Comparison of ENCODE assay signal across 1 cellular context in the genomic region with DNA sequence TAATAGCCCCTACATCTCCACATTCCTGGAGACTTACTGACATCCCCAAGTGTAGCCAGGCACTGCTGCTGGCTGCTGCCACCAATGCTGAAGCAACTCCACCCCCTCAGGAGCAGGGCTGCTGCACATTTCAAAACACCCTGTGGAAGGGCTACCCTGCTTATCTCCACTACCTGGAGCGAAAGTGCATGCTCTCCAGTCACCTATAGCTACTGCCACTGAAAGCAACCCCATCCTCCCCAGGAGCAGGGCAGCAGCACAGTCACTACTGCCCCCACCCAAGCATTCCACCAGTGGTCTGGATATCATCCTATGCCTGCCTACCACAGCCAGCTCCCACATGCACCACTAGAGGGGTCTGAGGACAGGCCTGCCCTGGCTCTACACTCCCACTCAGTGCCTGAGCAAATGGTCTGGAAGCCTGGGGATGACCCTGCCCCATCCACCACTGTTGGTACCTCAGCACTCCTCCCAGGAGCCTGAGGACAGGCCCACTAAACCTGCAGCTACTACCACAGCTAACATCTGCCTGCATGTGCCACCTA.
TF ChIP-seq lines count a peak whose summit lies in the region.

No MANE protein-coding gene starts in this region.

TF ChIP-seq in IMR-90, 13 proteins besides CTCF, POLR2A, EP300 and RAD21:
- TF ChIP-seq CEBPB (IDR thresholded peaks at IDR 0.05; ENCODE audit: low read depth, low read length) (no peak), MAFK (IDR thresholded peaks at IDR 0.05; ENCODE audit: low read depth, low read length) (no peak), SMC3 (IDR thresholded peaks at IDR 0.05; ENCODE audit: low read depth, low read length) (no peak), MAZ (IDR thresholded peaks at IDR 0.05; ENCODE audit: borderline replicate concordance, low read depth, low read length) (no peak), NFE2L2 (IDR thresholded peaks at IDR 0.05; ENCODE audit: low read depth, low read length) (no peak), RCOR1 (IDR thresholded peaks at IDR 0.05; ENCODE audit: insufficient replicate concordance, low read length) (no peak), BHLHE40 (IDR thresholded peaks at IDR 0.05; ENCODE audit: low read depth, low read length) (no peak), FOS (IDR thresholded peaks at IDR 0.05; ENCODE audit: low read depth, low read length) (no peak), CHD1 (IDR thresholded peaks at IDR 0.05; ENCODE audit: low read depth, low read length) (no peak), RFX5 (IDR thresholded peaks at IDR 0.05; ENCODE audit: low read depth, low read length) (no peak), MXI1 (IDR thresholded peaks at IDR 0.05; ENCODE audit: borderline replicate concordance, low read depth, low read length) (no peak)
- TF ChIP-seq, protein P1, sequence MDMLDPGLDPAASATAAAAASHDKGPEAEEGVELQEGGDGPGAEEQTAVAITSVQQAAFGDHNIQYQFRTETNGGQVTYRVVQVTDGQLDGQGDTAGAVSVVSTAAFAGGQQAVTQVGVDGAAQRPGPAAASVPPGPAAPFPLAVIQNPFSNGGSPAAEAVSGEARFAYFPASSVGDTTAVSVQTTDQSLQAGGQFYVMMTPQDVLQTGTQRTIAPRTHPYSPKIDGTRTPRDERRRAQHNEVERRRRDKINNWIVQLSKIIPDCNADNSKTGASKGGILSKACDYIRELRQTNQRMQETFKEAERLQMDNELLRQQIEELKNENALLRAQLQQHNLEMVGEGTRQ (IDR thresholded peaks at IDR 0.05; ENCODE audit: low read depth, low read length), result no peak
- TF ChIP-seq, protein P2, sequence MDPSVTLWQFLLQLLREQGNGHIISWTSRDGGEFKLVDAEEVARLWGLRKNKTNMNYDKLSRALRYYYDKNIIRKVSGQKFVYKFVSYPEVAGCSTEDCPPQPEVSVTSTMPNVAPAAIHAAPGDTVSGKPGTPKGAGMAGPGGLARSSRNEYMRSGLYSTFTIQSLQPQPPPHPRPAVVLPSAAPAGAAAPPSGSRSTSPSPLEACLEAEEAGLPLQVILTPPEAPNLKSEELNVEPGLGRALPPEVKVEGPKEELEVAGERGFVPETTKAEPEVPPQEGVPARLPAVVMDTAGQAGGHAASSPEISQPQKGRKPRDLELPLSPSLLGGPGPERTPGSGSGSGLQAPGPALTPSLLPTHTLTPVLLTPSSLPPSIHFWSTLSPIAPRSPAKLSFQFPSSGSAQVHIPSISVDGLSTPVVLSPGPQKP (IDR thresholded peaks at IDR 0.05; ENCODE audit: borderline replicate concordance, low read depth, low read length), result no peak
